Comparison of ENCODE assay signal across 9 cellular contexts in the genomic region with DNA sequence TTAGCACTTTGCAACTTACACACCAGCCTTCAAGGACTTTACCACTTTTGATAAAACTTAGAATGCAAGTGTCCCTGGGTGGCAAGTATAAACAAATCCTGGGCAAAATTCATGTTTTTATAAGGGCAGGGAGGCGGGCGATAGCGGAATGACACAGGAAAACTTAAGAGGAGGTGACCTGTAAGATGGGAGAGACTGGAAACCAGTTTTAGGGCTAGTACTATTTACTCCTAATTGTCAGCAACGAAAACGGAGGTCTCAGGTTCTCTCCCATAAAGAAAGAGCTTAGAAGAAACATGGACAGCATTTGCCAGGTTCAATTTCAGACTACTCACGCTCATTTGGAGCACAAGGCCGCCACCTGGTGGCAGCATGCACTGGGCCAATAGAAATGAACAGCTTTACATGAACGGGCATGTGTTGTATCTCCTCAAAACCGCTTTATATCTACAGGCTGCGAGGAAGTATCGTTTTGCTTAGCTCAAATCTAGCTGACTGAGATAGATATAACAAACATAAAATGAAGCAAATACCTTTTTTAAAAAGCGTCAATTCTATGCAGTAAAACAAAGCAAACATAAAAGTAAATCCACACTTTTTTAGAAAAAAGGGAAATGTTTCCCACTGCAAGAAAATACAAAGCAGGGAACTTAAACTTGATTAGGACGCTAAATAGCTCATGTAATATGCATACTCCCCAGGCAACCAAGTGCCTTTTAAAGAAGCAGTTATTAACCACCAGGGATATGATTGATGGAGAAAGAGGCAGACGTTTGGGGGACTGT. TPM values are rescaled to one million over a fixed set of nuclear protein-coding genes. Genes with fewer than 3 reads are reported as not detected.
DNase-seq lines count a peak whose midpoint lies in the region; ATAC-seq and TF ChIP-seq lines count a peak whose summit lies in the region.
"Had no signal": no experiment of that assay in that cellular context is flagged by ENCODE, and none has a peak within 500 bp of the region (broad histone marks: within the 10 kb centered on the region; RNA-seq: fewer than 3 reads in every experiment).

No MANE protein-coding gene starts in this region.

- no peak overlapping the region for H3K27ac Mint-ChIP-seq in activated naive CD8-positive, alpha-beta T cell treated with anti-CD3 and anti-CD28 coated beads, Interleukin-2, amount 50 U/mL, for 24 hours

- TF ChIP-seq CTCF in GM12874 (IDR thresholded peaks at IDR 0.05; ENCODE audit: insufficient read depth, low read depth, low read length) = peak; percentile 87

- H3K27me3 Mint-ChIP-seq in activated naive CD8-positive, alpha-beta T cell treated with anti-CD3 and anti-CD28 coated beads, Interleukin-2, amount 50 U/mL, for 24 hours = no peaks in the 10 kb centered on the region

- peaks cover 4% of the 10 kb centered on the region for H3K9me3 Mint-ChIP-seq in activated naive CD8-positive, alpha-beta T cell treated with anti-CD3 and anti-CD28 coated beads, Interleukin-2, amount 50 U/mL, for 24 hours

- H3K4me3 Mint-ChIP-seq in activated naive CD8-positive, alpha-beta T cell treated with anti-CD3 and anti-CD28 coated beads, Interleukin-2, amount 50 U/mL, for 24 hours = no peak overlapping the region

- H3K4me1 Mint-ChIP-seq in activated naive CD8-positive, alpha-beta T cell treated with anti-CD3 and anti-CD28 coated beads, Interleukin-2, amount 50 U/mL, for 24 hours = no peaks in the 10 kb centered on the region

- peak; percentile 89 for ATAC-seq in HG02759 (IDR thresholded peaks at IDR 0.05; ENCODE audit: unreplicated experiment)
- ATAC-seq in activated naive CD8-positive, alpha-beta T cell treated with anti-CD3 and anti-CD28 coated beads, Interleukin-2, amount 50 U/mL, for 24 hours = peak; percentile 69
- ATAC-seq in left cardiac atrium = peak; percentile 85 to 86
- ATAC-seq in HG03108 (IDR thresholded peaks at IDR 0.05; ENCODE audit: unreplicated experiment) = no peak

- intact Hi-C loops in left cardiac atrium (cut with DNase I) = loop anchor here (1.0 to 10.0 kb wide), 4 partner anchors 576 to 1131 kb away; no protein-coding TSS in a partner anchor

- peak; percentile 74 for DNase-seq in NCI-H146 treated with DMSO at 0.1 percent for 48 hours (lab: John Stamatoyannopoulos, UW; ENCODE audit: unreplicated experiment)
- peak; percentile 70 for DNase-seq in T follicular helper cell (ENCODE audit: low read depth)
- peak; percentile 78 for DNase-seq in activated naive CD8-positive, alpha-beta T cell treated with anti-CD3 and anti-CD28 coated beads, Interleukin-2, amount 50 U/mL, for 24 hours
- DNase-seq in left cardiac atrium = peak; percentile 84
- peak; percentile 76 for DNase-seq in renal cortical epithelial cell (ENCODE audit: low read depth)

- no peaks in the 10 kb centered on the region for H3K36me3 Mint-ChIP-seq in activated naive CD8-positive, alpha-beta T cell treated with anti-CD3 and anti-CD28 coated beads, Interleukin-2, amount 50 U/mL, for 24 hours (ENCODE audit: low read depth)

RNA-seq across cellular contexts. Expression of a gene that starts 37.6 kb away (rescaled TPM):
- total RNA-seq in left cardiac atrium (not detected), renal cortical epithelial cell (under 0.01 and 0.05 TPM in 2 replicates)
- total RNA-seq: subcutaneous adipose tissue had no signal

RNA-seq across cellular contexts. Expression of a gene that starts 59.1 kb away (rescaled TPM):
- total RNA-seq in left cardiac atrium (not detected), renal cortical epithelial cell (1.2 TPM in 1 of 2 replicates, not detected in the other)
- total RNA-seq: subcutaneous adipose tissue had no signal

RNA-seq across cellular contexts. Expression of a gene that starts 59.3 kb away (rescaled TPM):
- total RNA-seq in left cardiac atrium = not detected
- 1.9 and 11.5 TPM in 2 replicates for total RNA-seq in renal cortical epithelial cell
- total RNA-seq: subcutaneous adipose tissue had no signal
